In genomic region chr21:41420998-41421397, GRCh38 we compare ENCODE assay signal across 8 cellular contexts. TPM values are rescaled to one million over a fixed set of nuclear protein-coding genes. Genes with fewer than 3 reads are reported as not detected.
DNase-seq lines count a peak whose midpoint lies in the region; ATAC-seq and TF ChIP-seq lines count a peak whose summit lies in the region.
"Not testable (repeated sequence)": the region's sequence is repeated elsewhere in the genome, so short reads cannot be mapped to it uniquely, and the experiment has no call there.

No MANE protein-coding gene starts in this region.

- not testable (repeated sequence) for TF ChIP-seq EP300 in SK-N-SH (IDR thresholded peaks at IDR 0.05; ENCODE audit: borderline replicate concordance in 1 of 2, low read depth in 1 of 2, low read length in 1 of 2)

- not testable (repeated sequence) for TF ChIP-seq CTCF in A673 (conservative IDR thresholded peaks at IDR 0.05; ENCODE audit: low read depth, low read length); HCT116 (IDR thresholded peaks at IDR 0.05 in 2 of 3, conservative IDR thresholded peaks at IDR 0.05 in 1 of 3; ENCODE audit: borderline replicate concordance in 1 of 3, insufficient read depth in 1 of 3, low read depth in 2 of 3, low read length in 2 of 3); SK-N-SH (IDR thresholded peaks at IDR 0.05); nephron progenitor cell (IDR thresholded peaks at IDR 0.05)

- H3K36me3 Mint-ChIP-seq in activated naive CD4-positive, alpha-beta T cell treated with anti-CD3 and anti-CD28 coated beads for 36 hours (ENCODE audit: low read depth); nephron progenitor cell (ENCODE audit: low read depth); stimulated activated naive B cell treated with anti-CD40 and anti-IgM and Interleukin-4, amounts not matched to agents 10 μg/mL and 1 μg/mL and 100 μg/mL, for 72 hours: not testable (repeated sequence)

- BruUV-seq in A673 (replicated peaks; lab: Mats Ljungman, UMichigan); HCT116 (replicated peaks; lab: Mats Ljungman, UMichigan): not testable (repeated sequence)

- H3K79me2 ChIP-seq in HCT116 (ENCODE audit: insufficient read depth, low read length); SK-N-SH (ENCODE audit: insufficient read depth): not testable (repeated sequence)

- H3K4me3 ChIP-seq in A673 (ENCODE audit: low read depth, low read length, poor library complexity, severe bottlenecking), result peak overlapping the region; percentile 63
- H3K4me3 ChIP-seq in HCT116 (replicated peaks in 1 of 2; ENCODE audit: low read depth in 1 of 2, low read length in 2 of 2), result peak overlapping the region in 1 of 2 experiments; percentile 69; a peak in 2 of 4 replicates
- peak overlapping the region; percentile 64 to 79; a peak in 3 of 4 replicates for H3K4me3 ChIP-seq in SK-N-SH (ENCODE audit: low read depth in 2 of 2, low read length in 1 of 2)
- H3K4me3 ChIP-seq in ectodermal cell (ENCODE audit: insufficient read depth, low read depth, low read length), result peak overlapping the region; percentile 50
- H3K4me3 ChIP-seq in iPS-20b (ENCODE audit: low read length), result peak overlapping the region; percentile 75; the same call in 1 of the 2 replicates

- H2AFZ ChIP-seq in HCT116 (ENCODE audit: low read depth, low read length, poor library complexity, severe bottlenecking), result not testable (repeated sequence)
- peak overlapping the region; percentile 97 for H2AFZ ChIP-seq in SK-N-SH (ENCODE audit: low read depth)

- not testable (repeated sequence) for H3K27me3 ChIP-seq in A673 (replicated peaks; ENCODE audit: insufficient read depth, low read depth, low read length, poor library complexity); HCT116 (ENCODE audit: insufficient read depth, low read length); SK-N-SH (ENCODE audit: insufficient read depth)
- H3K27me3 ChIP-seq in ectodermal cell (ENCODE audit: control insufficient read depth, insufficient read depth, low read length, poor library complexity, severe bottlenecking), result peaks cover 26% of the 10 kb centered on the region
- H3K27me3 ChIP-seq in iPS-20b (ENCODE audit: insufficient read depth, low read length), result peaks cover 38% of the 10 kb centered on the region

- not testable (repeated sequence) for H3K27ac ChIP-seq in A673 (ENCODE audit: low read depth, low read length, poor library complexity, severe bottlenecking); HCT116 (ENCODE audit: low read depth, low read length); ectodermal cell (ENCODE audit: insufficient read depth, low read depth, low read length, poor library complexity, severe bottlenecking); iPS-20b (ENCODE audit: low read length)
- peak overlapping the region in 1 of 2 experiments; percentile 61; a peak in 1 of 4 replicates for H3K27ac ChIP-seq in SK-N-SH (ENCODE audit: low read depth in 2 of 2, low read length in 1 of 2)

- DNase-seq in A673 (ENCODE audit: low spot score); HCT116 (ENCODE audit: low read depth, low spot score); SK-N-SH; activated naive CD4-positive, alpha-beta T cell treated with anti-CD3 and anti-CD28 coated beads for 36 hours; nephron progenitor cell; stimulated activated naive B cell treated with anti-CD40 and anti-IgM and Interleukin-4, amounts not matched to agents 10 μg/mL and 1 μg/mL and 100 μg/mL, for 72 hours: not testable (repeated sequence)

- peaks cover 35% of the 10 kb centered on the region for H3K4me1 Mint-ChIP-seq in activated naive CD4-positive, alpha-beta T cell treated with anti-CD3 and anti-CD28 coated beads for 36 hours (ENCODE audit: low read depth)
- peaks cover 13% of the 10 kb centered on the region for H3K4me1 Mint-ChIP-seq in nephron progenitor cell
- H3K4me1 Mint-ChIP-seq in stimulated activated naive B cell treated with anti-CD40 and anti-IgM and Interleukin-4, amounts not matched to agents 10 μg/mL and 1 μg/mL and 100 μg/mL, for 72 hours, result peaks cover 36 to 68% of the 10 kb centered on the region in 2 donors

- H3K9ac ChIP-seq in HCT116 (ENCODE audit: low read length) (peak overlapping the region; percentile 63; the same call in 1 of the 2 replicates), SK-N-SH (peak overlapping the region; percentile 85; the same call in 1 of the 2 replicates)
- not testable (repeated sequence) for H3K9ac ChIP-seq in iPS-20b (ENCODE audit: low read depth, low read length)

- not testable (repeated sequence) for H3K9me3 ChIP-seq in A673 (ENCODE audit: low read depth, low read length, poor library complexity, severe bottlenecking); HCT116 (ENCODE audit: control insufficient read depth in 1 of 2, insufficient read depth in 1 of 2, low read depth in 1 of 2, low read length in 2 of 2); SK-N-SH; ectodermal cell (ENCODE audit: control insufficient read depth, low read length); iPS-20b (ENCODE audit: insufficient read depth, low read depth, low read length)

- H3K4me3 Mint-ChIP-seq in activated naive CD4-positive, alpha-beta T cell treated with anti-CD3 and anti-CD28 coated beads for 36 hours, result peak overlapping the region; percentile 74
- H3K4me3 Mint-ChIP-seq in nephron progenitor cell, result peak overlapping the region; percentile 85
- peak overlapping the region in 1 of 2 donors; percentile 80 for H3K4me3 Mint-ChIP-seq in stimulated activated naive B cell treated with anti-CD40 and anti-IgM and Interleukin-4, amounts not matched to agents 10 μg/mL and 1 μg/mL and 100 μg/mL, for 72 hours

- H3K4me2 ChIP-seq in HCT116 (ENCODE audit: low read length) (peak overlapping the region; percentile 94), SK-N-SH (peak overlapping the region; percentile 92)

- ATAC-seq in HCT116; stimulated activated naive B cell treated with anti-CD40 and anti-IgM and Interleukin-4, amounts not matched to agents 10 μg/mL and 1 μg/mL and 100 μg/mL, for 72 hours (replicated peaks): not testable (repeated sequence)

- H3K4me1 ChIP-seq in A673 (ENCODE audit: insufficient read depth, low read length, poor library complexity, severe bottlenecking); HCT116 (ENCODE audit: control insufficient read depth in 1 of 2, insufficient read depth in 2 of 2, low read length in 2 of 2); SK-N-SH (ENCODE audit: control insufficient read depth in 1 of 2, insufficient read depth in 2 of 2, low read depth in 1 of 2, low read length in 1 of 2); ectodermal cell (ENCODE audit: control insufficient read depth, insufficient read depth, low read length); iPS-20b (ENCODE audit: insufficient read depth, low read length): not testable (repeated sequence)

- TF ChIP-seq RAD21 in HCT116 (IDR thresholded peaks at IDR 0.05; ENCODE audit: low read depth); SK-N-SH (IDR thresholded peaks at IDR 0.05; ENCODE audit: low read length): not testable (repeated sequence)

- CTCF ChIA-PET in A673 (lab: Charles Lee); HCT116 (lab: Charles Lee); SK-N-SH (lab: Yijun Ruan, JAX); activated naive CD4-positive, alpha-beta T cell treated with anti-CD3 and anti-CD28 coated beads for 36 hours (lab: Charles Lee): not testable (repeated sequence)

- peak overlapping the region; percentile 60 for H3K27ac Mint-ChIP-seq in activated naive CD4-positive, alpha-beta T cell treated with anti-CD3 and anti-CD28 coated beads for 36 hours
- H3K27ac Mint-ChIP-seq in nephron progenitor cell, result not testable (repeated sequence)
- peak overlapping the region; percentile 87 for H3K27ac Mint-ChIP-seq in stimulated activated naive B cell treated with anti-CD40 and anti-IgM and Interleukin-4, amounts not matched to agents 10 μg/mL and 1 μg/mL and 100 μg/mL, for 72 hours

- not testable (repeated sequence) for H3K36me3 ChIP-seq in A673 (ENCODE audit: insufficient read depth, low read length, poor library complexity, severe bottlenecking); HCT116 (ENCODE audit: control insufficient read depth in 1 of 2, insufficient read depth in 2 of 2, low read length in 2 of 2); SK-N-SH (replicated peaks in 1 of 2; ENCODE audit: control insufficient read depth in 1 of 2, insufficient read depth in 2 of 2, low read length in 1 of 2); ectodermal cell (ENCODE audit: control insufficient read depth, insufficient read depth, low read length); iPS-20b (ENCODE audit: insufficient read depth, low read depth, low read length)

- POLR2A ChIA-PET in A673 (lab: Charles Lee; ENCODE audit: low non-redundant PET); HCT116 (lab: Charles Lee); SK-N-SH (lab: Yijun Ruan, JAX): not testable (repeated sequence)

- not testable (repeated sequence) for H3K27me3 Mint-ChIP-seq in activated naive CD4-positive, alpha-beta T cell treated with anti-CD3 and anti-CD28 coated beads for 36 hours (ENCODE audit: low read depth); stimulated activated naive B cell treated with anti-CD40 and anti-IgM and Interleukin-4, amounts not matched to agents 10 μg/mL and 1 μg/mL and 100 μg/mL, for 72 hours
- H3K27me3 Mint-ChIP-seq in nephron progenitor cell (ENCODE audit: low read depth, poor library complexity), result peaks cover 37% of the 10 kb centered on the region

- H3F3A ChIP-seq in SK-N-SH (replicated peaks; ENCODE audit: insufficient read depth), result not testable (repeated sequence)

- H3K9me2 ChIP-seq in HCT116 (ENCODE audit: insufficient read depth); SK-N-SH: not testable (repeated sequence)

- intact Hi-C loops in A673 (cut with micrococcal nuclease; ENCODE audit: unreplicated experiment); HCT116 (cut with micrococcal nuclease); activated naive CD4-positive, alpha-beta T cell treated with anti-CD3 and anti-CD28 coated beads for 36 hours (cut with micrococcal nuclease): not testable (repeated sequence)

- not testable (repeated sequence) for H4K20me1 ChIP-seq in HCT116 (ENCODE audit: insufficient read depth); SK-N-SH (ENCODE audit: insufficient read depth)

- RAD21 ChIA-PET in HCT116 (lab: Charles Lee; ENCODE audit: low non-redundant PET in 1 of 2, low total read pairs in 2 of 2, uncharacterized antibody in 2 of 2, unreplicated experiment in 2 of 2), result not testable (repeated sequence)

- 92% methylated on average over 8 of the region's 8 CpGs for WGBS in SK-N-SH (ENCODE audit: low lambda C conversion rate)
- WGBS in ectodermal cell, 2 experiments, result 73 to 79% methylated on average over 4 to 5 of the region's 8 CpGs

- not testable (repeated sequence) for TF ChIP-seq POLR2A in HCT116 (IDR thresholded peaks at IDR 0.05; ENCODE audit: borderline replicate concordance, extremely low read depth, insufficient read depth, insufficient read length)

- H3K9me3 Mint-ChIP-seq in activated naive CD4-positive, alpha-beta T cell treated with anti-CD3 and anti-CD28 coated beads for 36 hours, result not testable (repeated sequence)
- H3K9me3 Mint-ChIP-seq in nephron progenitor cell, result peaks cover 12% of the 10 kb centered on the region
- peaks cover 9 to 13% of the 10 kb centered on the region in 2 donors for H3K9me3 Mint-ChIP-seq in stimulated activated naive B cell treated with anti-CD40 and anti-IgM and Interleukin-4, amounts not matched to agents 10 μg/mL and 1 μg/mL and 100 μg/mL, for 72 hours

RNA-seq across cellular contexts. Expression of gene MX1, which starts 5.0 kb away (rescaled TPM):
- total RNA-seq in A673 (2021) (1.2 and 1.7 TPM in 2 replicates), HCT116 (2021; ENCODE audit: unreplicated experiment) (2.0 TPM)
- polyA plus RNA-seq in HCT116 (2012), result 0.81 and 0.85 TPM in 2 replicates
- polyA plus RNA-seq in SK-N-SH (2012; rRNA removed), result 1.6 and 1.9 TPM in 2 replicates
- polyA plus RNA-seq in SK-N-SH (2012; cell fraction: cytosol; rRNA removed), result 1.1 TPM in 2 replicates
- polyA plus RNA-seq in SK-N-SH (2012; cell fraction: nucleus; rRNA removed), result 6.9 and 7.6 TPM in 2 replicates
- total RNA-seq in activated naive CD4-positive, alpha-beta T cell treated with anti-CD3 and anti-CD28 coated beads for 36 hours, result 100 to 1,000 TPM; 138 to 145 TPM
- 1.4 TPM for polyA plus RNA-seq in ectodermal cell (2013, experiment 1 of 4)
- polyA plus RNA-seq in ectodermal cell (2013, experiment 2 of 4), result 2.1 TPM
- 0.64 TPM for polyA plus RNA-seq in ectodermal cell (2013, experiment 3 of 4)
- polyA plus RNA-seq in ectodermal cell (2013, experiment 4 of 4), result 1.3 TPM

RNA-seq across cellular contexts. Expression of gene MX2, which starts 59.2 kb away (rescaled TPM):
- not detected in 2 replicates for total RNA-seq in A673 (2021)
- 0.22 TPM for total RNA-seq in HCT116 (2021; ENCODE audit: unreplicated experiment)
- polyA plus RNA-seq in HCT116 (2012), result 0.12 TPM in 2 replicates
- 0.06 and 0.08 TPM in 2 replicates for polyA plus RNA-seq in SK-N-SH (2012; rRNA removed)
- polyA plus RNA-seq in SK-N-SH (2012; cell fraction: cytosol; rRNA removed), result 0.05 TPM in 2 replicates
- polyA plus RNA-seq in SK-N-SH (2012; cell fraction: nucleus; rRNA removed), result 0.15 and 0.25 TPM in 2 replicates
- 10 to 100 TPM; 32.5 to 33.4 TPM for total RNA-seq in activated naive CD4-positive, alpha-beta T cell treated with anti-CD3 and anti-CD28 coated beads for 36 hours
- 3.1 TPM for polyA plus RNA-seq in ectodermal cell (2013, experiment 1 of 4)
- 1.6 TPM for polyA plus RNA-seq in ectodermal cell (2013, experiment 2 of 4)
- polyA plus RNA-seq in ectodermal cell (2013, experiment 3 of 4), result 1.7 TPM
- 1.2 TPM for polyA plus RNA-seq in ectodermal cell (2013, experiment 4 of 4)

Comparison
In these comparisons a context has a peak if more than half of its experiments do, and no peak if none do; other contexts are left out.
1. RNA of gene MX1, which starts 5.0 kb away (total RNA-seq): 138 to 145 TPM in activated naive CD4-positive, alpha-beta T cell treated with anti-CD3 and anti-CD28 coated beads for 36 hours; 2.0 TPM in HCT116 (single experiment) and 1.2 to 1.7 TPM in A673; every median in the first group is over 10 times any median in the second.
2. RNA of gene MX2, which starts 59.2 kb away (total RNA-seq): 32.5 to 33.4 TPM in activated naive CD4-positive, alpha-beta T cell treated with anti-CD3 and anti-CD28 coated beads for 36 hours; 0.22 TPM in HCT116 (single experiment) and not detected in A673; every median in the first group is over 10 times any median in the second.